ENCODE assay signal across 20 cellular contexts in the genomic region with DNA sequence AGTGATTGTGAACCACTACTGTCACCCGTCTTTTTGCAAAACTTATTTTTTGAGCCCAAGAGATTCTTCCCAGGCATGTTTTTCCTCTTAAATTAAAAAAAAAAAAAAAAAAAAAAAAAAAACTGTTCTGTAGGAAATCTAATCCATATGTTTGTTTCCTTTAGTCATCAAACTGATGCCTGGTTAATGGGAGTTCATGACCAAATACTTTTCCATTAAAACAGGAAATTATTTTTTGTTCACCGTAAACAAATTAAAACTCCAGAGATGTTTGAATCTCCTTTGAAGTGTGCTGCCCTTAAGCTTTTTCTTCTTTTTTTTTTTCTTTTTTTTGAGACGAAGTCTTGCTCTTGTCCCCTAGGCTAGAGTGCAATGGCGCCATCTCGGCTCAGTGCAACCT.
"Had no signal": no experiment of that assay in that cellular context is flagged by ENCODE, and none has a peak within 500 bp of the region (broad histone marks: within the 10 kb centered on the region; RNA-seq: fewer than 3 reads in every experiment).

No MANE protein-coding gene starts in this region.

- H3K9me3 ChIP-seq: esophagus squamous epithelium, testis, transverse colon had no signal

- H3K27me3 ChIP-seq: esophagus squamous epithelium, testis, transverse colon had no signal

- H3K36me3 ChIP-seq: esophagus squamous epithelium, transverse colon had no signal

- H3K27ac ChIP-seq: epithelial cell of prostate, testis had no signal

- DNase-seq: activated CD4-positive, alpha-beta memory T cell treated with anti-CD3 and anti-CD28 coated beads, Interleukin-2, amount 10 ng/mL, durations not matched to agents 7 days and 5 days; activated CD4-positive, alpha-beta T cell treated with anti-CD3 and anti-CD28 coated beads for 1 hour; activated CD4-positive, alpha-beta T cell treated with anti-CD3 and anti-CD28 coated beads, Interleukin-2, amount 10 ng/mL, durations not matched to agents 7 days and 5 days; activated CD8-positive, alpha-beta memory T cell treated with anti-CD3 and anti-CD28 coated beads, Interleukin-2, amount 50 U/mL, for 48 hours; activated T-cell treated with anti-CD3 and anti-CD28 coated beads, Interleukin-2, amount 50 U/mL, for 24 hours; effector CD4-positive, alpha-beta T cell; esophagus squamous epithelium; head of caudate nucleus; kidney; left colon; nucleus accumbens; stimulated activated CD4-positive, alpha-beta T cell treated with anti-CD3 and anti-CD28 coated beads, Interleukin-4, amount 100 ng/mL, for 1 hour; stimulated activated naive CD8-positive, alpha-beta T cell treated with anti-CD3 and anti-CD28 coated beads, Interleukin-15, Interleukin-2, amounts not matched to agents 100 U/mL and 50 U/mL, for 24 hours; transverse colon had no signal

- FAIRE-seq: bronchial epithelial cell, urothelium cell line had no signal

- ATAC-seq: activated naive CD4-positive, alpha-beta T cell treated with anti-CD3 and anti-CD28 coated beads, Interleukin-2, amount 50 U/mL, for 72 hours; WTC11 had no signal

- H3K4me3 ChIP-seq: testis, transverse colon had no signal
